Comparison of ENCODE assay signal across 9 cellular contexts in the genomic region with DNA sequence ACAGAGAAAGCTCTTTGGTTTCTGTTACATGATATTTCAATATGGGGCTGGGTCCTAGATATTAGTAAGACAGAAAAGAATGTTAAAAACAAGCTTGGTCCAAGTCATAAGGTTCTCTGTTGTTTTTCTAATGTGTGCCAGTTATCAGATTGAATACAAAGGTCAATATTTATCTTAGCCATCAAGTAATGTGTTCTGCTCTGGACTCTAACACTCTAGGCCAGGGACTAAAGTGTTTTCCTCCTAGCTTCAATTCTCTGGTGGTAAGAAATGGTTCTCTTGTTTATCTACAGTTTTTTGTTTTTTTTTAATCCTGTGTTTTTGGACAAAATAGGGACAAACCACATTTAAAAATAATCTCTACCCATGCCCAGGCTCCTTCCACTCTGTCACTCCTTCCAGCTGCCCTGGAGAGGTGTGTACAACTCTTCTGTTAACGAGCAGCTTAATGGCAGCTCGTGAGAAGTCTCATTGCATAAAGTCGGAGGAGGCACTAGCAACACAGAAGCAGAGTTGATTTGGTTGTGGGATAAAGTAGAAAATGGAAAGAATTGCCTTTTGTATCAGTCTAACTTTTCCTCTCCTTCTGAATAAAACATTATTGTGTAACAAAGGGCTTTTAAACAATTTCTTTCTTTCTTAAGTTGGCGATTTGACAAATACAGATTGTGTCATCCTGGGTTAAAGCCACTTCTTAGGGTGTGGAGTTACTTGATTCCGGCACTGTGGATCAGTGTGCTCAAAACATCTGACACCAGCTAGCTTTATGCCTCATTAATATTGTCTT. TPM values are rescaled to one million over a fixed set of nuclear protein-coding genes. Genes with fewer than 3 reads are reported as not detected.
DNase-seq lines count a peak whose midpoint lies in the region; ATAC-seq and TF ChIP-seq lines count a peak whose summit lies in the region.
"Had no signal": no experiment of that assay in that cellular context is flagged by ENCODE, and none has a peak within 500 bp of the region (broad histone marks: within the 10 kb centered on the region; RNA-seq: fewer than 3 reads in every experiment).

No MANE protein-coding gene starts in this region.

- WGBS in right cardiac atrium, result 59% methylated on average over 5 of the region's 5 CpGs

- POLR2A ChIA-PET in HCT116 (lab: Charles Lee), result no interaction called here
- POLR2A ChIA-PET in WTC11 (lab: Charles Lee), result no interaction called here

- H3K79me2 ChIP-seq in HCT116 (ENCODE audit: insufficient read depth, low read length), result no peaks in the 10 kb centered on the region

- H4K20me1 ChIP-seq in HCT116 (ENCODE audit: insufficient read depth), result no peaks in the 10 kb centered on the region

- H3K36me3 Mint-ChIP-seq in WTC11, result no peaks in the 10 kb centered on the region
- no peaks in the 10 kb centered on the region for H3K36me3 Mint-ChIP-seq in stimulated activated memory B cell treated with anti-CD40 and anti-IgM and Interleukin-4, amounts not matched to agents 10 μg/mL and 1 μg/mL and 100 μg/mL, for 72 hours

- RAD21 ChIA-PET in HCT116 (lab: Charles Lee; ENCODE audit: low non-redundant PET in 1 of 2, low total read pairs in 2 of 2, uncharacterized antibody in 2 of 2, unreplicated experiment in 2 of 2), result no interaction called here

- peaks cover 23% of the 10 kb centered on the region for H3K4me1 Mint-ChIP-seq in WTC11
- peaks cover 24% of the 10 kb centered on the region for H3K4me1 Mint-ChIP-seq in stimulated activated memory B cell treated with anti-CD40 and anti-IgM and Interleukin-4, amounts not matched to agents 10 μg/mL and 1 μg/mL and 100 μg/mL, for 72 hours

- 0 out of 2 replicates have a peak, but pooled peaks cover 6% of the 10 kb centered on the region for H3K9me3 Mint-ChIP-seq in WTC11
- H3K9me3 Mint-ChIP-seq in stimulated activated memory B cell treated with anti-CD40 and anti-IgM and Interleukin-4, amounts not matched to agents 10 μg/mL and 1 μg/mL and 100 μg/mL, for 72 hours, result no peaks in the 10 kb centered on the region

- H3K4me3 Mint-ChIP-seq in WTC11, result no peak overlapping the region
- H3K4me3 Mint-ChIP-seq in stimulated activated memory B cell treated with anti-CD40 and anti-IgM and Interleukin-4, amounts not matched to agents 10 μg/mL and 1 μg/mL and 100 μg/mL, for 72 hours, result no peak overlapping the region

- H3K36me3 ChIP-seq in HCT116 (ENCODE audit: control insufficient read depth in 1 of 2, insufficient read depth in 2 of 2, low read length in 2 of 2), result no peaks in the 10 kb centered on the region
- no peaks in the 10 kb centered on the region for H3K36me3 ChIP-seq in WERI-Rb-1
- H3K36me3 ChIP-seq: MG63 had no signal

- CTCF ChIA-PET in HCT116 (lab: Charles Lee) (no interaction called here), WTC11 (lab: Charles Lee) (no interaction called here)

- BruUV-seq in HCT116 (replicated peaks; lab: Mats Ljungman, UMichigan), result no TSS peak

- H2AFZ ChIP-seq in HCT116 (ENCODE audit: low read depth, low read length, poor library complexity, severe bottlenecking), result peak overlapping the region; percentile 59

- no peak for TF ChIP-seq RAD21 in HCT116 (IDR thresholded peaks at IDR 0.05; ENCODE audit: low read depth)

- H3K27me3 ChIP-seq in HCT116 (ENCODE audit: insufficient read depth, low read length), result no peaks in the 10 kb centered on the region
- H3K27me3 ChIP-seq in right cardiac atrium (ENCODE audit: control insufficient read depth, insufficient read depth), result no peaks in the 10 kb centered on the region
- H3K27me3 ChIP-seq in WERI-Rb-1 (ENCODE audit: insufficient read depth, low read depth, severe bottlenecking), result no peaks in the 10 kb centered on the region
- H3K27me3 ChIP-seq: MG63 had no signal

- no peak overlapping the region for H3K27ac Mint-ChIP-seq in WTC11
- H3K27ac Mint-ChIP-seq in stimulated activated memory B cell treated with anti-CD40 and anti-IgM and Interleukin-4, amounts not matched to agents 10 μg/mL and 1 μg/mL and 100 μg/mL, for 72 hours, result peak overlapping the region; percentile 75

- TF ChIP-seq CTCF in HCT116 (IDR thresholded peaks at IDR 0.05 in 2 of 3, conservative IDR thresholded peaks at IDR 0.05 in 1 of 3; ENCODE audit: borderline replicate concordance in 1 of 3, insufficient read depth in 1 of 3, low read depth in 2 of 3, low read length in 2 of 3) (no peak), WTC11 (IDR thresholded peaks at IDR 0.05) (no peak), WERI-Rb-1 (IDR thresholded peaks at IDR 0.05; ENCODE audit: low read depth, low read length) (no peak)

- H3K9me2 ChIP-seq in HCT116 (ENCODE audit: insufficient read depth), result no peaks in the 10 kb centered on the region

- ATAC-seq in HCT116, result no peak
- ATAC-seq in WTC11, result no peak
- peak; percentile 84 to 88 for ATAC-seq in right cardiac atrium
- ATAC-seq in stimulated activated memory B cell treated with anti-CD40 and anti-IgM and Interleukin-4, amounts not matched to agents 10 μg/mL and 1 μg/mL and 100 μg/mL, for 72 hours, result no peak
- ATAC-seq in GM18861 (IDR thresholded peaks at IDR 0.05; ENCODE audit: unreplicated experiment), result no peak

- H3K27me3 Mint-ChIP-seq in WTC11 (ENCODE audit: low read depth), result no peaks in the 10 kb centered on the region
- H3K27me3 Mint-ChIP-seq in stimulated activated memory B cell treated with anti-CD40 and anti-IgM and Interleukin-4, amounts not matched to agents 10 μg/mL and 1 μg/mL and 100 μg/mL, for 72 hours, result no peaks in the 10 kb centered on the region

- TF ChIP-seq POLR2A in HCT116 (IDR thresholded peaks at IDR 0.05; ENCODE audit: borderline replicate concordance, extremely low read depth, insufficient read depth, insufficient read length), result no peak

- H3K4me3 ChIP-seq in HCT116 (replicated peaks in 1 of 2; ENCODE audit: low read depth in 1 of 2, low read length in 2 of 2) (no peak overlapping the region), right cardiac atrium (ENCODE audit: low read length) (no peak overlapping the region), WERI-Rb-1 (ENCODE audit: low read depth, low read length) (no peak overlapping the region)
- H3K4me3 ChIP-seq: MG63 had no signal

- no peak overlapping the region for H3K4me2 ChIP-seq in HCT116 (ENCODE audit: low read length)

- DNase-seq in HCT116 (ENCODE audit: low read depth, low spot score) (no peak), WTC11 (ENCODE audit: low spot score) (no peak), right cardiac atrium (peak in 1 of 3 donors; percentile 38), WERI-Rb-1 (no peak), SIG-M5 treated with dmso at 0.1 percent for 504 hours (lab: John Stamatoyannopoulos, UW; ENCODE audit: unreplicated experiment) (no peak), GOT3 (lab: John Stamatoyannopoulos, UW) (no peak)
- DNase-seq: MG63 had no signal

- H3K4me1 ChIP-seq in HCT116 (ENCODE audit: control insufficient read depth in 1 of 2, insufficient read depth in 2 of 2, low read length in 2 of 2) (peaks cover 2 to 12% of the 10 kb centered on the region in 2 experiments; a peak in 3 of 4 replicates), right cardiac atrium (ENCODE audit: control insufficient read depth, insufficient read depth, low read length) (no peaks in the 10 kb centered on the region)

- H3K27ac ChIP-seq in HCT116 (ENCODE audit: low read depth, low read length) (no peak overlapping the region), right cardiac atrium (ENCODE audit: low read length) (peak overlapping the region; percentile 87), WERI-Rb-1 (no peak overlapping the region)

- H3K9ac ChIP-seq in HCT116 (ENCODE audit: low read length), result no peak overlapping the region

- intact Hi-C loops in HCT116 (cut with micrococcal nuclease), result no loop called here
- intact Hi-C loops in right cardiac atrium (cut with DNase I), result loop anchor here in 1 of 4 donors (10.0 kb wide), 1 partner anchor 62 kb away; no protein-coding TSS in a partner anchor

- H3K9me3 ChIP-seq in HCT116 (ENCODE audit: control insufficient read depth in 1 of 2, insufficient read depth in 1 of 2, low read depth in 1 of 2, low read length in 2 of 2) (no peaks in the 10 kb centered on the region), right cardiac atrium (ENCODE audit: control insufficient read depth, low read length) (no peaks in the 10 kb centered on the region), WERI-Rb-1 (ENCODE audit: severe bottlenecking) (no peaks in the 10 kb centered on the region)
- H3K9me3 ChIP-seq: MG63 had no signal

TF ChIP-seq in WTC11, 78 proteins besides CTCF, POLR2A, EP300 and RAD21:
- peak; percentile 36; the same call in 1 of the 2 replicates for TF ChIP-seq GABPB1 (CRISPR knock-in tag; IDR thresholded peaks at IDR 0.05)
- no peak for TF ChIP-seq CREM (CRISPR knock-in tag; IDR thresholded peaks at IDR 0.05)

RNA-seq across cellular contexts. Expression of a gene that starts 8.0 kb away (rescaled TPM):
- total RNA-seq in HCT116 (2021; ENCODE audit: unreplicated experiment) (26.6 TPM), WTC11 (2021) (37.9 to 59.9 TPM (median 40.6 TPM) in 3 replicates), right cardiac atrium (10 to 100 TPM; 41.9 to 66.7 (median 54.5) TPM)
- polyA plus RNA-seq in HCT116 (2012), result 6.7 and 7.2 TPM in 2 replicates
- polyA plus RNA-seq in right cardiac atrium, result 8.4 TPM

Comparison
In these comparisons a context has a peak if more than half of its experiments do, and no peak if none do; other contexts are left out.
1. ATAC-seq: peak in right cardiac atrium (2 of 2); none in HCT116 (single experiment), WTC11 (single experiment), stimulated activated memory B cell treated with anti-CD40 and anti-IgM and Interleukin-4, amounts not matched to agents 10 μg/mL and 1 μg/mL and 100 μg/mL, for 72 hours (single experiment) and GM18861 (single experiment).